In genomic region chr6:46903175-46903574, GRCh38 we compare ENCODE assay signal across 24 cellular contexts. TPM values are rescaled to one million over a fixed set of nuclear protein-coding genes. Genes with fewer than 3 reads are reported as not detected.
A peak's percentile ranks its signal among the peaks of the same experiment; 100 is the strongest.
DNase-seq lines count a peak whose midpoint lies in the region; ATAC-seq and TF ChIP-seq lines count a peak whose summit lies in the region.
"Had no signal": no experiment of that assay in that cellular context is flagged by ENCODE, and none has a peak within 500 bp of the region (broad histone marks: within the 10 kb centered on the region; RNA-seq: fewer than 3 reads in every experiment).

No MANE protein-coding gene starts in this region.

- no peak overlapping the region for H2AK5ac ChIP-seq in mesendoderm (ENCODE audit: low read length)

- WGBS in mesendoderm (ENCODE audit: extremely low coverage, insufficient coverage, low lambda C conversion rate): no CpG with 5 or more reads among the region's 4 CpGs

- peaks cover 34% of the 10 kb centered on the region for H3K4me1 Mint-ChIP-seq in nephron progenitor cell
- no peaks in the 10 kb centered on the region for H3K4me1 Mint-ChIP-seq in activated T-cell treated with anti-CD3 and anti-CD28 coated beads, Interleukin-2, amount 50 U/mL, for 72 hours (ENCODE audit: low read depth)
- H3K4me1 Mint-ChIP-seq: activated B cell treated with CpG ODN at 0.5 μM for 24 hours; CD4-positive, alpha-beta memory T cell had no signal

- H3K4me1 ChIP-seq in mesendoderm (ENCODE audit: control insufficient read depth, low read depth, low read length): no peaks in the 10 kb centered on the region
- H3K4me1 ChIP-seq: SJSA1 had no signal

- peak; percentile 82 for ATAC-seq in left ventricle myocardium superior
- no peak for ATAC-seq in left colon
- ATAC-seq in activated T-cell treated with anti-CD3 and anti-CD28 coated beads, Interleukin-2, amount 50 U/mL, for 72 hours (replicated peaks in 1 of 2): no peak
- ATAC-seq: activated CD8-positive, alpha-beta T cell treated with anti-CD3 and anti-CD28 coated beads for 36 hours; mucosa of descending colon had no signal

- H3K79me1 ChIP-seq in mesendoderm (ENCODE audit: low read length): no peaks in the 10 kb centered on the region

- H4K8ac ChIP-seq in mesendoderm (ENCODE audit: low read depth, low read length): no peak overlapping the region

- intact Hi-C loops in left ventricle myocardium superior (cut with micrococcal nuclease): no loop called here
- intact Hi-C loops in left colon (cut with DNase I, micrococcal nuclease): no loop called here

- H3K27ac ChIP-seq in mesendoderm (ENCODE audit: low read depth, low read length): no peak overlapping the region
- H3K27ac ChIP-seq: epithelial cell of prostate, HL-60, neutrophil, SJSA1 had no signal

- no peaks in the 10 kb centered on the region for H3K36me3 Mint-ChIP-seq in nephron progenitor cell (ENCODE audit: low read depth)
- no peaks in the 10 kb centered on the region for H3K36me3 Mint-ChIP-seq in activated T-cell treated with anti-CD3 and anti-CD28 coated beads, Interleukin-2, amount 50 U/mL, for 72 hours (ENCODE audit: insufficient read depth in 2 of 2)
- H3K36me3 Mint-ChIP-seq: CD4-positive, alpha-beta memory T cell had no signal

- no peak overlapping the region for H3K4me3 ChIP-seq in mesendoderm (ENCODE audit: low read length)
- H3K4me3 ChIP-seq: mucosa of descending colon, SJSA1, stomach had no signal

- no peak for TF ChIP-seq CTCF in nephron progenitor cell (IDR thresholded peaks at IDR 0.05)

- peaks cover 3% of the 10 kb centered on the region for H3K27me3 Mint-ChIP-seq in nephron progenitor cell (ENCODE audit: low read depth, poor library complexity)
- no peaks in the 10 kb centered on the region for H3K27me3 Mint-ChIP-seq in activated T-cell treated with anti-CD3 and anti-CD28 coated beads, Interleukin-2, amount 50 U/mL, for 72 hours (ENCODE audit: low read depth)

- no peak overlapping the region for H4K5ac ChIP-seq in mesendoderm (ENCODE audit: low read length)

- DNase-seq in ELR (ENCODE audit: low read depth) (peak; percentile 6), RPMI7951 (ENCODE audit: low read depth) (peak; percentile 30), left ventricle myocardium superior (peak; percentile 33), mesendoderm (peak; percentile 44), nephron progenitor cell (no peak), left colon (no peak), SIG-M5 (lab: John Stamatoyannopoulos, UW) (no peak)
- DNase-seq in activated T-cell treated with anti-CD3 and anti-CD28 coated beads, Interleukin-2, amount 50 U/mL, for 72 hours: no peak
- DNase-seq: activated B cell treated with CpG ODN at 0.5 μM for 24 hours; activated CD8-positive, alpha-beta T cell treated with anti-CD3 and anti-CD28 coated beads for 36 hours; activated naive CD4-positive, alpha-beta T cell treated with anti-CD3 and anti-CD28 coated beads, Interleukin-2, amount 50 U/mL, for 16 hours; activated T-cell treated with anti-CD3 and anti-CD28 coated beads, Interleukin-2, amount 50 U/mL, for 24 hours; CD4-positive, alpha-beta memory T cell; H7; mucosa of descending colon; NCI-H1930; NCI-H446; stimulated activated CD4-positive, alpha-beta T cell treated with anti-CD3 and anti-CD28 coated beads, Interleukin-2, amount 100 ng/mL, for 48 hours; stomach; T-helper 2 cell had no signal

- H3K4ac ChIP-seq in mesendoderm (ENCODE audit: low read depth, low read length): no peak overlapping the region

- H3K56ac ChIP-seq in mesendoderm (ENCODE audit: low read length): no peak overlapping the region

- no peak overlapping the region for H3K4me2 ChIP-seq in mesendoderm (ENCODE audit: low read length)

- H3K18ac ChIP-seq in mesendoderm (ENCODE audit: low read length): no peak overlapping the region

- no peak overlapping the region for H3K27ac Mint-ChIP-seq in nephron progenitor cell
- no peak overlapping the region for H3K27ac Mint-ChIP-seq in activated T-cell treated with anti-CD3 and anti-CD28 coated beads, Interleukin-2, amount 50 U/mL, for 72 hours
- H3K27ac Mint-ChIP-seq: activated B cell treated with CpG ODN at 0.5 μM for 24 hours; activated CD8-positive, alpha-beta T cell treated with anti-CD3 and anti-CD28 coated beads for 36 hours; activated T-cell treated with anti-CD3 and anti-CD28 coated beads, Interleukin-2, amount 50 U/mL, for 24 hours; CD4-positive, alpha-beta memory T cell had no signal

- H3K9me3 Mint-ChIP-seq in nephron progenitor cell: no peaks in the 10 kb centered on the region
- H3K9me3 Mint-ChIP-seq in activated T-cell treated with anti-CD3 and anti-CD28 coated beads, Interleukin-2, amount 50 U/mL, for 72 hours: no peaks in the 10 kb centered on the region
- H3K9me3 Mint-ChIP-seq: activated B cell treated with CpG ODN at 0.5 μM for 24 hours; activated CD8-positive, alpha-beta T cell treated with anti-CD3 and anti-CD28 coated beads for 36 hours; activated T-cell treated with anti-CD3 and anti-CD28 coated beads, Interleukin-2, amount 50 U/mL, for 24 hours; CD4-positive, alpha-beta memory T cell had no signal

- no peaks in the 10 kb centered on the region for H3K79me2 ChIP-seq in mesendoderm (ENCODE audit: control insufficient read depth, insufficient read depth, low read length)

- no peaks in the 10 kb centered on the region for H3K36me3 ChIP-seq in mesendoderm (ENCODE audit: control insufficient read depth, insufficient read depth, low read length)
- H3K36me3 ChIP-seq: neutrophil, SJSA1, stomach had no signal

- no peak overlapping the region for H2BK5ac ChIP-seq in mesendoderm (ENCODE audit: low read length)

- H3K27me3 ChIP-seq in mesendoderm (ENCODE audit: insufficient read depth, low read length, poor library complexity): no peaks in the 10 kb centered on the region
- H3K27me3 ChIP-seq: neutrophil, SJSA1, stomach had no signal

- no peak overlapping the region for H2BK15ac ChIP-seq in mesendoderm (replicated peaks; ENCODE audit: low read depth)

- no peak overlapping the region for H3K23ac ChIP-seq in mesendoderm (ENCODE audit: low read length)

- H3K9ac ChIP-seq in mesendoderm (ENCODE audit: low read length): no peak overlapping the region

- no peak overlapping the region for H2BK120ac ChIP-seq in mesendoderm (ENCODE audit: low read depth, low read length)

- no peak overlapping the region for H3K4me3 Mint-ChIP-seq in nephron progenitor cell
- H3K4me3 Mint-ChIP-seq in activated T-cell treated with anti-CD3 and anti-CD28 coated beads, Interleukin-2, amount 50 U/mL, for 72 hours: no peak overlapping the region
- H3K4me3 Mint-ChIP-seq: activated B cell treated with CpG ODN at 0.5 μM for 24 hours; activated CD8-positive, alpha-beta T cell treated with anti-CD3 and anti-CD28 coated beads for 36 hours; activated T-cell treated with anti-CD3 and anti-CD28 coated beads, Interleukin-2, amount 50 U/mL, for 24 hours; CD4-positive, alpha-beta memory T cell had no signal

RNA-seq across cellular contexts. Expression of gene ADGRF5, which starts 18.6 kb away (rescaled TPM):
- total RNA-seq in RPMI7951 (2014; rRNA removed; shearing (Covaris generic)): 0.12 and 0.20 TPM in 2 replicates
- 45.9 TPM for total RNA-seq in left ventricle myocardium superior
- polyA plus RNA-seq in mesendoderm (2013, experiment 1 of 2): 0.14 TPM
- 0.07 TPM for polyA plus RNA-seq in mesendoderm (2013, experiment 2 of 2)
- total RNA-seq in left colon: 1 to 10 TPM; 3.2 to 3.8 TPM
- not detected for total RNA-seq in activated T-cell treated with anti-CD3 and anti-CD28 coated beads, Interleukin-2, amount 50 U/mL, for 72 hours
- total RNA-seq: activated B cell treated with CpG ODN at 0.5 μM for 24 hours; activated CD8-positive, alpha-beta T cell treated with anti-CD3 and anti-CD28 coated beads for 36 hours; CD4-positive, alpha-beta memory T cell; SJSA1 had no signal
- polyA plus RNA-seq: CD4-positive, alpha-beta memory T cell had no signal

Comparison
In these comparisons a context has a peak if more than half of its experiments do, and no peak if none do; other contexts are left out.
1. DNase-seq: peak in ELR (single experiment), RPMI7951 (single experiment), left ventricle myocardium superior (single experiment) and mesendoderm (single experiment); none in nephron progenitor cell (single experiment), left colon (0 of 2), SIG-M5 (single experiment) and activated T-cell treated with anti-CD3 and anti-CD28 coated beads, Interleukin-2, amount 50 U/mL, for 72 hours (0 of 2).